Comparison of ENCODE assay signal across 10 cellular contexts in the genomic region with DNA sequence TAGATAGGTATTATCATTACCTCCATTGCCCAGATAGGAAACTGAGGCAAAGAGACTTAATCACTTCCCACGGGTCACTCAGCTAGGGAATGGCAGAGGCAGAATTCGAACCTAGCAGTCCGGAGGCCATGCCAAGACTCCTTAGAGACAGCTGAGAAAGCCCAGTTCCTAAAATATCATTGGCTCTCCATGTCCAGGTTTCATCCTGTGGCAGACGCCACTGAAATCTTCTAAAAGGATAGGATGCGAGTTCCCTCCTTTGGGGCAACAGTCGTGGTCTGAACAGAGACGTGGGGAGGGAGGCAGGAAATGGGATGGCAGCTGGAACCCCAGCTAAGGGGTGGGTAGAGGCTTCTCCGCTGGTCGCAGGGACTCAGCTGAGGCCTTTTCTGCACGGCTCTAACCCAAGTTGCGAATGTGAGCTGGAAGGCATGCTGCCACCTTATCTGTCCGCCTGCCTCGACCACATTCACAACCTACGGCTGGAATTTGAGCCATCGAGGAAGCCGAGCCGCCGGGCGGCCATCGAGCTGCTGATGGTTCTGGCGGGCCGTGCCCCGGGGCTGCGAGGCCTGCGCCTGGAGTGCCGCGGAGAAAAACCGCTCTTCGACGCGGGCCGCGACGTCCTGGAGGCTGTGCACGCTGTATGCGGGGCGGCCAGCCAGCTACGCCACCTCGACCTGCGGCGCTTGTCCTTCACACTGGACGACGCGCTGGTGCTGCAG. TPM values are rescaled to one million over a fixed set of nuclear protein-coding genes. Genes with fewer than 3 reads are reported as not detected.
A peak's percentile ranks its signal among the peaks of the same experiment; 100 is the strongest.
DNase-seq lines count a peak whose midpoint lies in the region; ATAC-seq and TF ChIP-seq lines count a peak whose summit lies in the region.
"Had no signal": no experiment of that assay in that cellular context is flagged by ENCODE, and none has a peak within 500 bp of the region (broad histone marks: within the 10 kb centered on the region; RNA-seq: fewer than 3 reads in every experiment).

No MANE protein-coding gene starts in this region.

- no peaks in the 10 kb centered on the region for H3K36me3 ChIP-seq in BLaER1 treated with 17β-estradiol and CSF1 and Interleukin-3, amounts not matched to agents 10 nM and 100 nM
- no peaks in the 10 kb centered on the region for H3K36me3 ChIP-seq in HUES6 (ENCODE audit: control insufficient read depth, insufficient read depth, low read length)
- no peaks in the 10 kb centered on the region for H3K36me3 ChIP-seq in neural cell (ENCODE audit: insufficient read depth, low read length)
- H3K36me3 ChIP-seq: ovary had no signal

- TF ChIP-seq CTCF in choroid plexus epithelial cell (conservative IDR thresholded peaks at IDR 0.05; ENCODE audit: low read depth, low read length) (no peak), neural cell (IDR thresholded peaks at IDR 0.05; ENCODE audit: poor library complexity, severe bottlenecking) (no peak)

- H3K9ac ChIP-seq in BLaER1 treated with 17β-estradiol and CSF1 and Interleukin-3, amounts not matched to agents 10 nM and 100 nM, result peak overlapping the region in 3 of 11 experiments; percentile 20 to 47 (median 35); a peak in 1 of 22 replicates
- H3K9ac ChIP-seq in HUES6 (ENCODE audit: low read length), result no peak overlapping the region
- peak overlapping the region; percentile 81 for H3K9ac ChIP-seq in neural cell (ENCODE audit: low read length)

- H3K4me3 ChIP-seq in BLaER1 treated with 17β-estradiol and CSF1 and Interleukin-3, amounts not matched to agents 10 nM and 100 nM, result peak overlapping the region; percentile 45 to 66 (median 53)
- H3K4me3 ChIP-seq in HUES6 (ENCODE audit: low read depth, low read length), result peak overlapping the region; percentile 55
- H3K4me3 ChIP-seq in choroid plexus epithelial cell (ENCODE audit: low read depth, low read length), result peak overlapping the region; percentile 32
- H3K4me3 ChIP-seq in neural cell (ENCODE audit: low read length), result peak overlapping the region; percentile 88

- DNase-seq in choroid plexus epithelial cell (ENCODE audit: low read depth) (peak; percentile 72), NCI-H1105 (lab: John Stamatoyannopoulos, UW) (no peak), NCI-H510A (lab: John Stamatoyannopoulos, UW) (no peak)
- no peak for DNase-seq in stimulated activated CD4-positive, alpha-beta T cell treated with anti-CD3 and anti-CD28 coated beads, Interleukin-12 subunit alpha, Interleukin-12 subunit beta, amount 100 ng/mL, for 4 hours
- DNase-seq: effector CD4-positive, alpha-beta T cell had no signal

- H3K4me1 ChIP-seq in BLaER1 treated with 17β-estradiol and CSF1 and Interleukin-3, amounts not matched to agents 10 nM and 100 nM, result peaks cover 46 to 79% (median 58%) of the 10 kb centered on the region in 10 experiments
- peaks cover 18% of the 10 kb centered on the region for H3K4me1 ChIP-seq in HUES6 (ENCODE audit: control insufficient read depth, insufficient read depth, low read length)

- no peak for TF ChIP-seq RAD21 in neural cell (conservative IDR thresholded peaks at IDR 0.05)

- peaks cover 53 to 67% (median 67%) of the 10 kb centered on the region in 11 experiments for H3K27me3 ChIP-seq in BLaER1 treated with 17β-estradiol and CSF1 and Interleukin-3, amounts not matched to agents 10 nM and 100 nM
- H3K27me3 ChIP-seq in HUES6 (ENCODE audit: control insufficient read depth, insufficient read depth, low read length) (peaks cover 100% of the 10 kb centered on the region), neural cell (ENCODE audit: insufficient read depth, low read depth, low read length) (peaks cover 100% of the 10 kb centered on the region)
- H3K27me3 ChIP-seq: ovary had no signal

- no peaks in the 10 kb centered on the region for H3K9me3 ChIP-seq in BLaER1 treated with 17β-estradiol and CSF1 and Interleukin-3, amounts not matched to agents 10 nM and 100 nM (replicated peaks in 1 of 11)
- H3K9me3 ChIP-seq in HUES6 (ENCODE audit: control insufficient read depth, insufficient read depth, low read depth, low read length), result no peaks in the 10 kb centered on the region
- H3K9me3 ChIP-seq in neural cell (ENCODE audit: low read length), result no peaks in the 10 kb centered on the region
- H3K9me3 ChIP-seq: ovary had no signal

- no peaks in the 10 kb centered on the region for H3F3A ChIP-seq in neural cell (ENCODE audit: insufficient read depth, low read length, poor library complexity, severe bottlenecking)

- no peak for TF ChIP-seq EP300 in neural cell (conservative IDR thresholded peaks at IDR 0.05; ENCODE audit: poor library complexity, severe bottlenecking)

- H3K79me2 ChIP-seq in neural cell (replicated peaks; ENCODE audit: insufficient read depth, low read length), result no peaks in the 10 kb centered on the region

- peak overlapping the region; percentile 69 for H2AFZ ChIP-seq in neural cell (ENCODE audit: low read depth, low read length)

- peak overlapping the region; percentile 70 to 97 (median 87) for H3K4me2 ChIP-seq in BLaER1 treated with 17β-estradiol and CSF1 and Interleukin-3, amounts not matched to agents 10 nM and 100 nM
- H3K4me2 ChIP-seq in neural cell (ENCODE audit: low read length), result peak overlapping the region; percentile 48

- no peak for ATAC-seq in GM18511 (IDR thresholded peaks at IDR 0.05; ENCODE audit: unreplicated experiment)

- no peaks in the 10 kb centered on the region for H3K9me2 ChIP-seq in neural cell (ENCODE audit: insufficient read depth, low read length)

- no peak overlapping the region for H3K27ac ChIP-seq in BLaER1 treated with 17β-estradiol and CSF1 and Interleukin-3, amounts not matched to agents 10 nM and 100 nM
- H3K27ac ChIP-seq in HUES6 (ENCODE audit: low read depth, low read length) (no peak overlapping the region), neural cell (ENCODE audit: low read length) (peak overlapping the region; percentile 46)

- H4K20me1 ChIP-seq in BLaER1 treated with 17β-estradiol and CSF1 and Interleukin-3, amounts not matched to agents 10 nM and 100 nM, result peaks cover 29 to 73% (median 60%) of the 10 kb centered on the region in 11 experiments; a peak in 21 of 22 replicates
- no peaks in the 10 kb centered on the region for H4K20me1 ChIP-seq in neural cell (ENCODE audit: insufficient read depth)

TF ChIP-seq in neural cell, 6 proteins besides CTCF, POLR2A, EP300 and RAD21:
- TF ChIP-seq TAF1 (IDR thresholded peaks at IDR 0.05; ENCODE audit: low read depth), result no peak
- TF ChIP-seq, protein P1, sequence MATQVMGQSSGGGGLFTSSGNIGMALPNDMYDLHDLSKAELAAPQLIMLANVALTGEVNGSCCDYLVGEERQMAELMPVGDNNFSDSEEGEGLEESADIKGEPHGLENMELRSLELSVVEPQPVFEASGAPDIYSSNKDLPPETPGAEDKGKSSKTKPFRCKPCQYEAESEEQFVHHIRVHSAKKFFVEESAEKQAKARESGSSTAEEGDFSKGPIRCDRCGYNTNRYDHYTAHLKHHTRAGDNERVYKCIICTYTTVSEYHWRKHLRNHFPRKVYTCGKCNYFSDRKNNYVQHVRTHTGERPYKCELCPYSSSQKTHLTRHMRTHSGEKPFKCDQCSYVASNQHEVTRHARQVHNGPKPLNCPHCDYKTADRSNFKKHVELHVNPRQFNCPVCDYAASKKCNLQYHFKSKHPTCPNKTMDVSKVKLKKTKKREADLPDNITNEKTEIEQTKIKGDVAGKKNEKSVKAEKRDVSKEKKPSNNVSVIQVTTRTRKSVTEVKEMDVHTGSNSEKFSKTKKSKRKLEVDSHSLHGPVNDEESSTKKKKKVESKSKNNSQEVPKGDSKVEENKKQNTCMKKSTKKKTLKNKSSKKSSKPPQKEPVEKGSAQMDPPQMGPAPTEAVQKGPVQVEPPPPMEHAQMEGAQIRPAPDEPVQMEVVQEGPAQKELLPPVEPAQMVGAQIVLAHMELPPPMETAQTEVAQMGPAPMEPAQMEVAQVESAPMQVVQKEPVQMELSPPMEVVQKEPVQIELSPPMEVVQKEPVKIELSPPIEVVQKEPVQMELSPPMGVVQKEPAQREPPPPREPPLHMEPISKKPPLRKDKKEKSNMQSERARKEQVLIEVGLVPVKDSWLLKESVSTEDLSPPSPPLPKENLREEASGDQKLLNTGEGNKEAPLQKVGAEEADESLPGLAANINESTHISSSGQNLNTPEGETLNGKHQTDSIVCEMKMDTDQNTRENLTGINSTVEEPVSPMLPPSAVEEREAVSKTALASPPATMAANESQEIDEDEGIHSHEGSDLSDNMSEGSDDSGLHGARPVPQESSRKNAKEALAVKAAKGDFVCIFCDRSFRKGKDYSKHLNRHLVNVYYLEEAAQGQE (IDR thresholded peaks at IDR 0.05; ENCODE audit: borderline replicate concordance), result no peak
- no peak for TF ChIP-seq EZH2 (IDR thresholded peaks at IDR 0.05; ENCODE audit: borderline replicate concordance, insufficient read depth, low read length, poor library complexity, severe bottlenecking)
- TF ChIP-seq POLR2AphosphoS5 (IDR thresholded peaks at IDR 0.05), result no peak
- TF ChIP-seq MXI1 (conservative IDR thresholded peaks at IDR 0.05; ENCODE audit: poor library complexity, severe bottlenecking), result no peak
- TF ChIP-seq SMC3 (conservative IDR thresholded peaks at IDR 0.05; ENCODE audit: poor library complexity), result no peak

RNA-seq across cellular contexts. Expression of a gene that starts 1.9 kb away (rescaled TPM):
- polyA plus RNA-seq in neural cell, result 12.7 and 27.9 TPM in 2 replicates
- 3.9 and 8.5 TPM in 2 replicates for polyA minus RNA-seq in neural cell

RNA-seq across cellular contexts. Expression of a gene that starts 2.8 kb away (rescaled TPM):
- polyA plus RNA-seq in neural cell, result 1.2 and 2.8 TPM in 2 replicates
- not detected in 2 replicates for polyA minus RNA-seq in neural cell

RNA-seq across cellular contexts. Expression of a gene that starts 2.9 kb away (rescaled TPM):
- 0.96 TPM in 1 of 2 replicates, not detected in the other for polyA plus RNA-seq in neural cell
- not detected in 2 replicates for polyA minus RNA-seq in neural cell

RNA-seq across cellular contexts. Expression of a gene that starts 7.7 kb away (rescaled TPM):
- polyA plus RNA-seq in neural cell, result 8.4 and 17.0 TPM in 2 replicates
- 1.2 and 1.5 TPM in 2 replicates for polyA minus RNA-seq in neural cell

RNA-seq across cellular contexts. Expression of a gene that starts 11.8 kb away (rescaled TPM):
- polyA plus RNA-seq in neural cell, result not detected in 2 replicates
- polyA minus RNA-seq in neural cell, result 0.24 TPM in 1 of 2 replicates, not detected in the other

Comparison
In these comparisons a context has a peak if more than half of its experiments do, and no peak if none do; other contexts are left out.
1. H3K4me3 ChIP-seq: peak in every context shown above with its lines; median percentile 88 in neural cell; 55 in HUES6; 53 in BLaER1 treated with 17β-estradiol and CSF1 and Interleukin-3, amounts not matched to agents 10 nM and 100 nM; 32 in choroid plexus epithelial cell.